In genomic region chr22:29457730-29458129, GRCh38 we compare ENCODE assay signal across 9 cellular contexts. TPM values are rescaled to one million over a fixed set of nuclear protein-coding genes. Genes with fewer than 3 reads are reported as not detected.
A peak's percentile ranks its signal among the peaks of the same experiment; 100 is the strongest.
DNase-seq lines count a peak whose midpoint lies in the region; ATAC-seq, FAIRE-seq and TF ChIP-seq lines count a peak whose summit lies in the region.
"Had no signal": no experiment of that assay in that cellular context is flagged by ENCODE, and none has a peak within 500 bp of the region (broad histone marks: within the 10 kb centered on the region; RNA-seq: fewer than 3 reads in every experiment).

No MANE protein-coding gene starts in this region.

- CTCF ChIA-PET in A673 (lab: Charles Lee): no interaction called here
- CTCF ChIA-PET in naive thymus-derived CD4-positive, alpha-beta T cell (lab: Charles Lee): no interaction called here

- no peaks in the 10 kb centered on the region for H3K36me3 ChIP-seq in A673 (ENCODE audit: insufficient read depth, low read length, poor library complexity, severe bottlenecking)
- H3K36me3 ChIP-seq in naive thymus-derived CD4-positive, alpha-beta T cell (ENCODE audit: control insufficient read depth in 2 of 3, insufficient read depth in 3 of 3, low read length in 3 of 3): no peaks in the 10 kb centered on the region
- H3K36me3 ChIP-seq: neutrophil had no signal

- intact Hi-C loops in A673 (cut with micrococcal nuclease; ENCODE audit: unreplicated experiment): no loop called here
- intact Hi-C loops in naive thymus-derived CD4-positive, alpha-beta T cell (cut with micrococcal nuclease): no loop called here
- intact Hi-C loops in activated T-helper 1 cell treated with anti-CD3 and anti-CD28 coated beads, Interleukin-12 subunit alpha, Interleukin-12 subunit beta, Interleukin-2, Interleukin-4 antibody, amounts not matched to agents 30 ng/mL and 10 ng/mL and 1 ng/mL, durations not matched to agents 14 hours and 24 hours and 36 hours (cut with micrococcal nuclease): no loop called here

- DNase-seq in A673 (ENCODE audit: low spot score) (peak; percentile 69), NCI-H2227 (lab: John Stamatoyannopoulos, UW; ENCODE audit: unreplicated experiment) (peak; percentile 59), T47D (ENCODE audit: low read depth in 1 of 2, low spot score in 1 of 2) (peak; percentile 65 to 67)
- DNase-seq in naive thymus-derived CD4-positive, alpha-beta T cell: no peak
- no peak for DNase-seq in activated T-helper 1 cell treated with anti-CD3 and anti-CD28 coated beads, Interleukin-12 subunit alpha, Interleukin-12 subunit beta, Interleukin-2, Interleukin-4 antibody, amounts not matched to agents 30 ng/mL and 10 ng/mL and 1 ng/mL, durations not matched to agents 14 hours and 24 hours and 36 hours (ENCODE audit: low spot score)

- H3K36me3 Mint-ChIP-seq in naive thymus-derived CD4-positive, alpha-beta T cell: no peaks in the 10 kb centered on the region
- H3K36me3 Mint-ChIP-seq in activated T-helper 1 cell treated with anti-CD3 and anti-CD28 coated beads, Interleukin-12 subunit alpha, Interleukin-12 subunit beta, Interleukin-2, Interleukin-4 antibody, amounts not matched to agents 30 ng/mL and 10 ng/mL and 1 ng/mL, durations not matched to agents 14 hours and 24 hours and 36 hours (ENCODE audit: low read depth): no peaks in the 10 kb centered on the region

- no peaks in the 10 kb centered on the region for H3K27me3 ChIP-seq in A673 (replicated peaks; ENCODE audit: insufficient read depth, low read depth, low read length, poor library complexity)
- no peaks in the 10 kb centered on the region for H3K27me3 ChIP-seq in naive thymus-derived CD4-positive, alpha-beta T cell (ENCODE audit: control insufficient read depth in 2 of 2, insufficient read depth in 2 of 2, low read length in 2 of 2)
- H3K27me3 ChIP-seq: neutrophil had no signal

- H3K27ac Mint-ChIP-seq in naive thymus-derived CD4-positive, alpha-beta T cell: peak overlapping the region in 1 of 9 donors; percentile 76
- no peak overlapping the region for H3K27ac Mint-ChIP-seq in activated T-helper 1 cell treated with anti-CD3 and anti-CD28 coated beads, Interleukin-12 subunit alpha, Interleukin-12 subunit beta, Interleukin-2, Interleukin-4 antibody, amounts not matched to agents 30 ng/mL and 10 ng/mL and 1 ng/mL, durations not matched to agents 14 hours and 24 hours and 36 hours

- peak; percentile 51 for ATAC-seq in naive thymus-derived CD4-positive, alpha-beta T cell
- no peak for ATAC-seq in HG02763 (IDR thresholded peaks at IDR 0.05; ENCODE audit: unreplicated experiment)
- ATAC-seq in GM18909 (IDR thresholded peaks at IDR 0.05; ENCODE audit: poor library complexity, unreplicated experiment): no peak

- BruUV-seq in A673 (replicated peaks; lab: Mats Ljungman, UMichigan): no TSS peak

- POLR2A ChIA-PET in A673 (lab: Charles Lee; ENCODE audit: low non-redundant PET): no interaction called here
- POLR2A ChIA-PET in naive thymus-derived CD4-positive, alpha-beta T cell (lab: Charles Lee): no interaction called here

- no peaks in the 10 kb centered on the region for H3K9me3 Mint-ChIP-seq in naive thymus-derived CD4-positive, alpha-beta T cell
- H3K9me3 Mint-ChIP-seq in activated T-helper 1 cell treated with anti-CD3 and anti-CD28 coated beads, Interleukin-12 subunit alpha, Interleukin-12 subunit beta, Interleukin-2, Interleukin-4 antibody, amounts not matched to agents 30 ng/mL and 10 ng/mL and 1 ng/mL, durations not matched to agents 14 hours and 24 hours and 36 hours: no peaks in the 10 kb centered on the region

- no peak overlapping the region for H3K4me3 Mint-ChIP-seq in naive thymus-derived CD4-positive, alpha-beta T cell
- no peak overlapping the region for H3K4me3 Mint-ChIP-seq in activated T-helper 1 cell treated with anti-CD3 and anti-CD28 coated beads, Interleukin-12 subunit alpha, Interleukin-12 subunit beta, Interleukin-2, Interleukin-4 antibody, amounts not matched to agents 30 ng/mL and 10 ng/mL and 1 ng/mL, durations not matched to agents 14 hours and 24 hours and 36 hours

- peaks cover 0 to 5% (median 0%) of the 10 kb centered on the region in 5 donors for H3K27me3 Mint-ChIP-seq in naive thymus-derived CD4-positive, alpha-beta T cell
- peaks cover 4% of the 10 kb centered on the region for H3K27me3 Mint-ChIP-seq in activated T-helper 1 cell treated with anti-CD3 and anti-CD28 coated beads, Interleukin-12 subunit alpha, Interleukin-12 subunit beta, Interleukin-2, Interleukin-4 antibody, amounts not matched to agents 30 ng/mL and 10 ng/mL and 1 ng/mL, durations not matched to agents 14 hours and 24 hours and 36 hours (ENCODE audit: insufficient read depth)

- H3K4me1 ChIP-seq in A673 (ENCODE audit: insufficient read depth, low read length, poor library complexity, severe bottlenecking): no peaks in the 10 kb centered on the region
- no peaks in the 10 kb centered on the region for H3K4me1 ChIP-seq in naive thymus-derived CD4-positive, alpha-beta T cell (ENCODE audit: control insufficient read depth in 2 of 2, insufficient read depth in 2 of 2, low read length in 2 of 2)

- no peak overlapping the region for H3K27ac ChIP-seq in A673 (ENCODE audit: low read depth, low read length, poor library complexity, severe bottlenecking)
- H3K27ac ChIP-seq in naive thymus-derived CD4-positive, alpha-beta T cell (ENCODE audit: low read depth, low read length): no peak overlapping the region
- H3K27ac ChIP-seq: neutrophil had no signal

- no peaks in the 10 kb centered on the region for H3K9me3 ChIP-seq in A673 (ENCODE audit: low read depth, low read length, poor library complexity, severe bottlenecking)
- H3K9me3 ChIP-seq in naive thymus-derived CD4-positive, alpha-beta T cell (ENCODE audit: control insufficient read depth in 2 of 3, low read length in 3 of 3): no peaks in the 10 kb centered on the region
- H3K9me3 ChIP-seq: neutrophil had no signal

- no peak overlapping the region for H3K4me3 ChIP-seq in A673 (ENCODE audit: low read depth, low read length, poor library complexity, severe bottlenecking)
- H3K4me3 ChIP-seq in naive thymus-derived CD4-positive, alpha-beta T cell (ENCODE audit: low read length): no peak overlapping the region

- no peak for TF ChIP-seq CTCF in A673 (conservative IDR thresholded peaks at IDR 0.05; ENCODE audit: low read depth, low read length)

- peak; percentile 88 for FAIRE-seq in G401.6 (lab: Jason Lieb, UNC)

- in situ Hi-C loops in T47D (cut with HindIII; ENCODE audit: low pct_unique_long_range_greater_than_20kb, low sequenced_read_pairs): no loop called here

- peaks cover 0 to 2% (median 0%) of the 10 kb centered on the region in 7 donors for H3K4me1 Mint-ChIP-seq in naive thymus-derived CD4-positive, alpha-beta T cell
- H3K4me1 Mint-ChIP-seq in activated T-helper 1 cell treated with anti-CD3 and anti-CD28 coated beads, Interleukin-12 subunit alpha, Interleukin-12 subunit beta, Interleukin-2, Interleukin-4 antibody, amounts not matched to agents 30 ng/mL and 10 ng/mL and 1 ng/mL, durations not matched to agents 14 hours and 24 hours and 36 hours (ENCODE audit: low read depth): no peaks in the 10 kb centered on the region

RNA-seq across cellular contexts. Expression of gene RFPL1, which starts 19.3 kb away (rescaled TPM):
- total RNA-seq in A673 (2021): not detected in 2 replicates
- under 1 TPM in 2 of 5 experiments, not detected in 3; 0.15 to 0.24 TPM for total RNA-seq in naive thymus-derived CD4-positive, alpha-beta T cell
- polyA plus RNA-seq in naive thymus-derived CD4-positive, alpha-beta T cell: under 1 TPM in 1 of 2 donors, not detected in 1; 0.14 TPM
- not detected in 2 replicates for total RNA-seq in activated T-helper 1 cell treated with anti-CD3 and anti-CD28 coated beads, Interleukin-12 subunit alpha, Interleukin-12 subunit beta, Interleukin-2, Interleukin-4 antibody, amounts not matched to agents 30 ng/mL and 10 ng/mL and 1 ng/mL, durations not matched to agents 14 hours and 24 hours and 36 hours

RNA-seq across cellular contexts. Expression of gene NEFH, which starts 22.3 kb away (rescaled TPM):
- 21.4 and 22.0 TPM in 2 replicates for total RNA-seq in A673 (2021)
- total RNA-seq in naive thymus-derived CD4-positive, alpha-beta T cell: 1 to 10 TPM in 1 of 5 experiments, under 1 TPM in 4; 0.19 to 3.2 (median 0.24) TPM
- under 1 TPM; 0.20 to 0.25 TPM for polyA plus RNA-seq in naive thymus-derived CD4-positive, alpha-beta T cell
- total RNA-seq in activated T-helper 1 cell treated with anti-CD3 and anti-CD28 coated beads, Interleukin-12 subunit alpha, Interleukin-12 subunit beta, Interleukin-2, Interleukin-4 antibody, amounts not matched to agents 30 ng/mL and 10 ng/mL and 1 ng/mL, durations not matched to agents 14 hours and 24 hours and 36 hours: 8.4 TPM in 2 replicates

Comparison
In these comparisons a context has a peak if more than half of its experiments do, and no peak if none do; other contexts are left out.
1. DNase-seq: peak in A673 (single experiment), NCI-H2227 (single experiment) and T47D (2 of 2); none in naive thymus-derived CD4-positive, alpha-beta T cell (0 of 9) and activated T-helper 1 cell treated with anti-CD3 and anti-CD28 coated beads, Interleukin-12 subunit alpha, Interleukin-12 subunit beta, Interleukin-2, Interleukin-4 antibody, amounts not matched to agents 30 ng/mL and 10 ng/mL and 1 ng/mL, durations not matched to agents 14 hours and 24 hours and 36 hours (single experiment).